Comparison of ENCODE assay signal across 8 cellular contexts in genomic region chr21:45880097-45881068, GRCh38.
A peak's percentile ranks its signal among the peaks of the same experiment; 100 is the strongest.
DNase-seq lines count a peak whose midpoint lies in the region; ATAC-seq and FAIRE-seq lines count a peak whose summit lies in the region.

No MANE protein-coding gene starts in this region.

- no peaks in the 10 kb centered on the region for H3K4me1 ChIP-seq in small intestine (ENCODE audit: control insufficient read depth in 2 of 2, insufficient read depth in 1 of 2, low read depth in 1 of 2, low read length in 1 of 2)

- no peaks in the 10 kb centered on the region for H3K27me3 ChIP-seq in small intestine (ENCODE audit: control insufficient read depth in 2 of 2, insufficient read depth in 2 of 2, low read length in 2 of 2)

- H3K27ac ChIP-seq in small intestine (ENCODE audit: low read depth in 1 of 2, low read length in 1 of 2) = no peak overlapping the region

- no peak for ATAC-seq in HG02981 (IDR thresholded peaks at IDR 0.05; ENCODE audit: unreplicated experiment)

- H3K4me3 ChIP-seq in small intestine (ENCODE audit: low read depth in 1 of 2, low read length in 2 of 2) = no peak overlapping the region

- no peaks in the 10 kb centered on the region for H3K9me3 ChIP-seq in small intestine (ENCODE audit: control insufficient read depth, low read depth)

- 47 to 55% (median 52%) methylated on average over 29 of the region's 29 CpGs for WGBS in small intestine, 3 donors

- DNase-seq in G401 (ENCODE audit: low spot score) = peak; percentile 73
- DNase-seq in NAMALWA (ENCODE audit: low spot score) = peak; percentile 84
- DNase-seq in T-helper 2 cell = peak; percentile 14 to 76 (median 59)
- DNase-seq in anterior cingulate cortex (lab: John Stamatoyannopoulos, UW) = peak in 31 of 58 donors; percentile 6 to 65 (median 34)
- peak in 30 of 51 donors; percentile 5 to 74 (median 42) for DNase-seq in hypothalamus (lab: John Stamatoyannopoulos, UW)
- peak; percentile 74 for DNase-seq in small intestine
- DNase-seq in NCI-H774 (lab: John Stamatoyannopoulos, UW) = no peak

- no peaks in the 10 kb centered on the region for H3K36me3 ChIP-seq in small intestine (ENCODE audit: control insufficient read depth in 2 of 2, insufficient read depth in 2 of 2, low read length in 2 of 2)

- in situ Hi-C loops in G401 (cut with HindIII; ENCODE audit: low sequenced_read_pairs) = loop anchor here (10.0 kb wide), 1 partner anchor 266 kb away; no protein-coding TSS in a partner anchor

- FAIRE-seq in small intestine (lab: Jason Lieb, UNC) = no peak
